Comparison of ENCODE assay signal across 34 cellular contexts in genomic region chr1:236908669-236909068, GRCh38.
A peak's percentile ranks its signal among the peaks of the same experiment; 100 is the strongest.
DNase-seq lines count a peak whose midpoint lies in the region; ATAC-seq, FAIRE-seq and TF ChIP-seq lines count a peak whose summit lies in the region.
"Had no signal": no experiment of that assay in that cellular context is flagged by ENCODE, and none has a peak within 500 bp of the region (broad histone marks: within the 10 kb centered on the region; RNA-seq: fewer than 3 reads in every experiment).

No MANE protein-coding gene starts in this region.

- H3K4me3 Mint-ChIP-seq in glutamatergic neuron (ENCODE audit: unreplicated experiment): no peak overlapping the region
- H3K4me3 Mint-ChIP-seq in activated naive CD8-positive, alpha-beta T cell treated with anti-CD3 and anti-CD28 coated beads for 36 hours: no peak overlapping the region
- H3K4me3 Mint-ChIP-seq: B cell; CD14-positive monocyte; CD4-positive, alpha-beta memory T cell; CD4-positive, alpha-beta T cell; CD4-positive, CD25-positive, alpha-beta regulatory T cell; CD8-positive, alpha-beta memory T cell; CD8-positive, alpha-beta T cell had no signal

- H3K4me3 ChIP-seq in cardiac muscle cell: no peak overlapping the region
- no peak overlapping the region for H3K4me3 ChIP-seq in K562
- H3K4me3 ChIP-seq: A549; BLaER1; BLaER1 treated with 17β-estradiol and CSF1 and Interleukin-3, amounts not matched to agents 10 nM and 100 nM had no signal

- peak overlapping the region; percentile 84 for H3K27ac ChIP-seq in cardiac muscle cell
- no peak overlapping the region for H3K27ac ChIP-seq in K562 (ENCODE audit: extremely low read depth, low read depth, low read length)
- H3K27ac ChIP-seq: 22Rv1; A549; BLaER1; BLaER1 treated with 17β-estradiol and CSF1 and Interleukin-3, amounts not matched to agents 10 nM and 100 nM; C4-2B had no signal

- H3K9me1 ChIP-seq in K562 (ENCODE audit: control insufficient read depth, insufficient read depth, low read length): no peaks in the 10 kb centered on the region

- no peak for DNase-seq in cardiac muscle cell (ENCODE audit: low read depth in 1 of 2, low spot score in 1 of 2)
- DNase-seq in left cardiac atrium: no peak
- DNase-seq in K562 (ENCODE audit: extremely low read depth in 1 of 4, low spot score in 3 of 4): no peak
- DNase-seq in glutamatergic neuron: no peak
- DNase-seq in activated naive CD8-positive, alpha-beta T cell treated with anti-CD3 and anti-CD28 coated beads for 36 hours: no peak
- DNase-seq in T1000 (lab: John Stamatoyannopoulos, UW): no peak
- DNase-seq: 8988T; ACHN; AML-193; BE2C; C1 segment of cervical spinal cord; Caco-2; Calu3; CD4-positive, alpha-beta memory T cell; CD4-positive, alpha-beta T cell; CD4-positive, CD25-positive, alpha-beta regulatory T cell; CD8-positive, alpha-beta memory T cell; CD8-positive, alpha-beta T cell; COR-L47; DMS 273 treated with DMSO at 0.1 percent for 48 hours; DMS153; DMS53; DMS79; DMS79 treated with DMSO at 0.1 percent for 48 hours; DND-41; EL had no signal

- peaks cover 4% of the 10 kb centered on the region for H3K9me3 Mint-ChIP-seq in glutamatergic neuron (ENCODE audit: unreplicated experiment)
- H3K9me3 Mint-ChIP-seq in activated naive CD8-positive, alpha-beta T cell treated with anti-CD3 and anti-CD28 coated beads for 36 hours: peaks cover 9% of the 10 kb centered on the region

- no peaks in the 10 kb centered on the region for H3K27me3 Mint-ChIP-seq in glutamatergic neuron (ENCODE audit: unreplicated experiment)
- no peaks in the 10 kb centered on the region for H3K27me3 Mint-ChIP-seq in activated naive CD8-positive, alpha-beta T cell treated with anti-CD3 and anti-CD28 coated beads for 36 hours
- H3K27me3 Mint-ChIP-seq: CD4-positive, alpha-beta T cell had no signal

- no peaks in the 10 kb centered on the region for H3K27me3 ChIP-seq in cardiac muscle cell
- no peaks in the 10 kb centered on the region for H3K27me3 ChIP-seq in K562 (ENCODE audit: control insufficient read depth in 2 of 2, insufficient read depth in 2 of 2, low read length in 2 of 2)
- H3K27me3 ChIP-seq: BE2C; BLaER1; BLaER1 treated with 17β-estradiol and CSF1 and Interleukin-3, amounts not matched to agents 10 nM and 100 nM had no signal

- no peaks in the 10 kb centered on the region for H4K20me1 ChIP-seq in K562 (replicated peaks; ENCODE audit: control insufficient read depth, insufficient read depth, low read length)
- H4K20me1 ChIP-seq: BLaER1; BLaER1 treated with 17β-estradiol and CSF1 and Interleukin-3, amounts not matched to agents 10 nM and 100 nM had no signal

- no peak for FAIRE-seq in K562 (lab: Jason Lieb, UNC)
- FAIRE-seq: A204.1, A549 had no signal

- TF ChIP-seq POLR2A in K562 (conservative IDR thresholded peaks at IDR 0.05): no peak

- H3K79me2 ChIP-seq in K562 (ENCODE audit: control insufficient read depth, insufficient read depth, low read length): no peaks in the 10 kb centered on the region

- CTCF ChIA-PET in K562 (lab: Yijun Ruan, JAX; ENCODE audit: low intra/inter-chr PET ratio): no interaction called here

- peaks cover 21% of the 10 kb centered on the region for H3K4me1 Mint-ChIP-seq in glutamatergic neuron (ENCODE audit: low read depth, unreplicated experiment)
- peaks cover 10% of the 10 kb centered on the region for H3K4me1 Mint-ChIP-seq in activated naive CD8-positive, alpha-beta T cell treated with anti-CD3 and anti-CD28 coated beads for 36 hours
- H3K4me1 Mint-ChIP-seq: B cell; CD8-positive, alpha-beta memory T cell had no signal

- in situ Hi-C loops in K562 (cut with MboI): no loop called here

- H3K9me3 ChIP-seq in cardiac muscle cell (ENCODE audit: low read depth) (no peaks in the 10 kb centered on the region), K562 (replicated peaks; ENCODE audit: control insufficient read depth, insufficient read depth, low read depth, low read length) (peaks cover 3% of the 10 kb centered on the region; the same call in 1 of the 2 replicates)
- H3K9me3 ChIP-seq: BE2C, BLaER1, Caco-2 had no signal

- no peak for ATAC-seq in left cardiac atrium
- no peak for ATAC-seq in K562
- ATAC-seq: A549; CD8-positive, alpha-beta T cell had no signal

- intact Hi-C loops in left cardiac atrium (cut with DNase I): no loop called here
- intact Hi-C loops in K562 (cut with micrococcal nuclease): no loop called here

- no peak overlapping the region for H2AFZ ChIP-seq in K562 (ENCODE audit: low read depth, low read length)

- TF ChIP-seq CTCF in cardiac muscle cell (IDR thresholded peaks at IDR 0.05; ENCODE audit: low read depth, low read length): no peak
- TF ChIP-seq CTCF in K562 (IDR thresholded peaks at IDR 0.05 in 2 of 3, conservative IDR thresholded peaks at IDR 0.05 in 1 of 3; ENCODE audit: insufficient read depth in 2 of 3, low read depth in 1 of 3, low read length in 3 of 3): no peak
- no peak for TF ChIP-seq CTCF in glutamatergic neuron (IDR thresholded peaks at IDR 0.05; ENCODE audit: partially characterized antibody, unreplicated experiment)

- peaks cover 15% of the 10 kb centered on the region for H3K36me3 Mint-ChIP-seq in glutamatergic neuron (ENCODE audit: unreplicated experiment)
- peaks cover 7% of the 10 kb centered on the region for H3K36me3 Mint-ChIP-seq in activated naive CD8-positive, alpha-beta T cell treated with anti-CD3 and anti-CD28 coated beads for 36 hours
- H3K36me3 Mint-ChIP-seq: CD14-positive monocyte; CD4-positive, CD25-positive, alpha-beta regulatory T cell; CD8-positive, alpha-beta T cell had no signal

- H3K27ac Mint-ChIP-seq in glutamatergic neuron (ENCODE audit: unreplicated experiment): peak overlapping the region; percentile 62
- no peak overlapping the region for H3K27ac Mint-ChIP-seq in activated naive CD8-positive, alpha-beta T cell treated with anti-CD3 and anti-CD28 coated beads for 36 hours
- H3K27ac Mint-ChIP-seq: B cell; CD14-positive monocyte; CD4-positive, alpha-beta memory T cell; CD4-positive, alpha-beta T cell; CD8-positive, alpha-beta memory T cell; CD8-positive, alpha-beta T cell had no signal

- H3K4me1 ChIP-seq in cardiac muscle cell (ENCODE audit: low read depth) (peaks cover 39% of the 10 kb centered on the region), K562 (replicated peaks in 1 of 2; ENCODE audit: control insufficient read depth in 2 of 2, insufficient read depth in 2 of 2, low read length in 2 of 2) (peaks cover 7 to 20% of the 10 kb centered on the region in 2 experiments; a peak in 4 of 5 replicates)
- H3K4me1 ChIP-seq: BLaER1 had no signal

- POLR2A ChIA-PET in K562 (lab: Yijun Ruan, JAX): no interaction called here

- TF ChIP-seq RAD21 in K562 (CRISPR knock-in tag; conservative IDR thresholded peaks at IDR 0.05 in 1 of 2, IDR thresholded peaks at IDR 0.05 in 1 of 2): no peak

- 52% methylated on average over 2 of the region's 2 CpGs for WGBS in K562 (ENCODE audit: insufficient coverage, low coverage, missing lambda C conversion rate)

- H3K4me2 ChIP-seq in K562 (ENCODE audit: insufficient read depth, low read length): no peak overlapping the region
- H3K4me2 ChIP-seq: A549; BLaER1; BLaER1 treated with 17β-estradiol and CSF1 and Interleukin-3, amounts not matched to agents 10 nM and 100 nM had no signal

- BruUV-seq in K562 (replicated peaks; lab: Mats Ljungman, UMichigan): no TSS peak

- H3K36me3 ChIP-seq in cardiac muscle cell (no peaks in the 10 kb centered on the region), K562 (ENCODE audit: control insufficient read depth, insufficient read depth, low read length) (no peaks in the 10 kb centered on the region)
- H3K36me3 ChIP-seq: BE2C; BLaER1; BLaER1 treated with 17β-estradiol and CSF1 and Interleukin-3, amounts not matched to agents 10 nM and 100 nM had no signal

- TF ChIP-seq EP300 in K562 (IDR thresholded peaks at IDR 0.05; ENCODE audit: low read length): no peak

- no peak overlapping the region for H3K9ac ChIP-seq in K562 (ENCODE audit: insufficient read depth in 1 of 2, low read depth in 2 of 2, low read length in 2 of 2)
- H3K9ac ChIP-seq: BLaER1; BLaER1 treated with 17β-estradiol and CSF1 and Interleukin-3, amounts not matched to agents 10 nM and 100 nM had no signal

TF ChIP-seq in K562, 482 proteins besides CTCF, POLR2A, EP300 and RAD21:
- TF ChIP-seq MYBL2 (IDR thresholded peaks at IDR 0.05; ENCODE audit: low read depth) (no peak), MYBL2 (CRISPR knock-in tag; IDR thresholded peaks at IDR 0.05; ENCODE audit: borderline replicate concordance) (no peak), TRIM28 (IDR thresholded peaks at IDR 0.05) (peak; percentile 41; the same call in 1 of the 2 replicates), ILF3 (IDR thresholded peaks at IDR 0.05; ENCODE audit: borderline replicate concordance) (no peak), HDAC8 (tag; IDR thresholded peaks at IDR 0.05) (no peak), ZNF780A (CRISPR knock-in tag; IDR thresholded peaks at IDR 0.05) (no peak), COPS2 (conservative IDR thresholded peaks at IDR 0.05) (no peak), SAFB (IDR thresholded peaks at IDR 0.05; ENCODE audit: borderline replicate concordance, low read depth, low read length) (no peak), FOXA1 (IDR thresholded peaks at IDR 0.05; ENCODE audit: borderline replicate concordance) (no peak), ZNF316 (IDR thresholded peaks at IDR 0.05) (peak; percentile 64), ZNF766 (CRISPR knock-in tag; conservative IDR thresholded peaks at IDR 0.05) (peak; percentile 85), ZNF584 (CRISPR knock-in tag; IDR thresholded peaks at IDR 0.05; ENCODE audit: low read depth) (no peak), TRIM24 (IDR thresholded peaks at IDR 0.05) (peak in 1 of 2 experiments; percentile 23; a peak in 1 of 4 replicates), SLC30A9 (CRISPR knock-in tag; IDR thresholded peaks at IDR 0.05) (no peak), SETDB1 (IDR thresholded peaks at IDR 0.05; ENCODE audit: low read length) (no peak), RBBP5 (IDR thresholded peaks at IDR 0.05; ENCODE audit: borderline replicate concordance, insufficient read depth, low read length, poor library complexity, severe bottlenecking) (no peak), BDP1 (IDR thresholded peaks at IDR 0.05; ENCODE audit: insufficient read depth, insufficient read length) (no peak), CBX3 (IDR thresholded peaks at IDR 0.05; ENCODE audit: borderline replicate concordance in 1 of 2, low read length in 2 of 2) (peak in 1 of 2 experiments; percentile 38; a peak in 1 of 3 replicates)
